In genomic region chr11:125345706-125346561, GRCh38 we compare ENCODE assay signal across 8 cellular contexts.
DNase-seq lines count a peak whose midpoint lies in the region; ATAC-seq, FAIRE-seq and TF ChIP-seq lines count a peak whose summit lies in the region.

No MANE protein-coding gene starts in this region.

- no peaks in the 10 kb centered on the region for H3K9me3 Mint-ChIP-seq in activated naive CD4-positive, alpha-beta T cell treated with anti-CD3 and anti-CD28 coated beads, Interleukin-2, amount 10 ng/mL, durations not matched to agents 7 days and 5 days

- no peak overlapping the region for H3K4me3 Mint-ChIP-seq in activated naive CD4-positive, alpha-beta T cell treated with anti-CD3 and anti-CD28 coated beads, Interleukin-2, amount 10 ng/mL, durations not matched to agents 7 days and 5 days

- peaks cover 43% of the 10 kb centered on the region for H3K27me3 Mint-ChIP-seq in activated naive CD4-positive, alpha-beta T cell treated with anti-CD3 and anti-CD28 coated beads, Interleukin-2, amount 10 ng/mL, durations not matched to agents 7 days and 5 days

- H3K4me3 ChIP-seq in OCI-LY1 (ENCODE audit: low read depth, low read length, poor library complexity, severe bottlenecking) (no peak overlapping the region), parathyroid adenoma (ENCODE audit: low read depth, low read length) (no peak overlapping the region)

- FAIRE-seq in D721Med (lab: Jason Lieb, UNC): peak; percentile 6

- no peak overlapping the region for H3K27ac Mint-ChIP-seq in activated naive CD4-positive, alpha-beta T cell treated with anti-CD3 and anti-CD28 coated beads, Interleukin-2, amount 10 ng/mL, durations not matched to agents 7 days and 5 days

- H3K4me2 ChIP-seq in OCI-LY1 (ENCODE audit: low read length) (no peak overlapping the region), parathyroid adenoma (ENCODE audit: low read length) (no peak overlapping the region)

- H3K36me3 Mint-ChIP-seq in activated naive CD4-positive, alpha-beta T cell treated with anti-CD3 and anti-CD28 coated beads, Interleukin-2, amount 10 ng/mL, durations not matched to agents 7 days and 5 days: no peaks in the 10 kb centered on the region

- DNase-seq in D721Med (ENCODE audit: insufficient read length, low spot score) (peak; percentile 66), HEK293T (ENCODE audit: extremely low spot score) (peak; percentile 76), glomerular visceral epithelial cell (ENCODE audit: extremely low spot score) (peak; percentile 32)
- peak; percentile 60 for DNase-seq in activated naive CD4-positive, alpha-beta T cell treated with anti-CD3 and anti-CD28 coated beads, Interleukin-2, amount 10 ng/mL, durations not matched to agents 7 days and 5 days

- H3F3A ChIP-seq in OCI-LY1 (ENCODE audit: insufficient read depth, low read length): no peaks in the 10 kb centered on the region

- POLR2A ChIA-PET in HEK293T (lab: Yijun Ruan, JAX): interaction anchor here (0.8 kb wide), 1 partner anchor 392 kb away, joined by 3 read pairs; the partner anchor contains the start of gene CCDC15

- H3K4me1 Mint-ChIP-seq in activated naive CD4-positive, alpha-beta T cell treated with anti-CD3 and anti-CD28 coated beads, Interleukin-2, amount 10 ng/mL, durations not matched to agents 7 days and 5 days: no peaks in the 10 kb centered on the region

- ATAC-seq in GM18517 (IDR thresholded peaks at IDR 0.05; ENCODE audit: unreplicated experiment): no peak
- no peak for ATAC-seq in GM19328 (IDR thresholded peaks at IDR 0.05; ENCODE audit: unreplicated experiment)

- CTCF ChIA-PET in HEK293T (lab: Yijun Ruan, JAX): interaction anchor here (0.6 to 2.8 kb wide), 19 partner anchors 9 to 532 kb away, joined by 3 to 18 read pairs (median 4); no protein-coding TSS in a partner anchor
- CTCF ChIA-PET in activated naive CD4-positive, alpha-beta T cell treated with anti-CD3 and anti-CD28 coated beads, Interleukin-2, amount 10 ng/mL, durations not matched to agents 7 days and 5 days (lab: Charles Lee): interaction anchor here (0.7 to 2.0 kb wide), 15 partner anchors 10 to 387 kb away, joined by 3 to 13 read pairs (median 4); partner anchors contain the start of gene PKNOX2

- H2AFZ ChIP-seq in OCI-LY1 (ENCODE audit: low read length): no peak overlapping the region
- no peak overlapping the region for H2AFZ ChIP-seq in parathyroid adenoma

- H3K79me2 ChIP-seq in OCI-LY1 (ENCODE audit: insufficient read depth, low read length) (no peaks in the 10 kb centered on the region), parathyroid adenoma (no peaks in the 10 kb centered on the region)

- no peaks in the 10 kb centered on the region for H3K9me2 ChIP-seq in OCI-LY1 (ENCODE audit: low read depth, low read length)

- H3K9me3 ChIP-seq in OCI-LY1 (ENCODE audit: low read length) (no peaks in the 10 kb centered on the region), parathyroid adenoma (ENCODE audit: control insufficient read depth, low read length) (no peaks in the 10 kb centered on the region)

- no peaks in the 10 kb centered on the region for H4K20me1 ChIP-seq in OCI-LY1 (ENCODE audit: insufficient read depth, low read length)

- H3K9ac ChIP-seq in OCI-LY1 (ENCODE audit: low read length) (no peak overlapping the region), parathyroid adenoma (no peak overlapping the region)

- TF ChIP-seq CTCF in D721Med (IDR thresholded peaks at IDR 0.05; ENCODE audit: insufficient read depth, missing control alignments): peak; percentile 94
- peak; percentile 71 for TF ChIP-seq CTCF in OCI-LY1 (IDR thresholded peaks at IDR 0.05; ENCODE audit: low read length)
- peak; percentile 75 for TF ChIP-seq CTCF in parathyroid adenoma (IDR thresholded peaks at IDR 0.05)

- H3K36me3 ChIP-seq in OCI-LY1 (ENCODE audit: insufficient read depth, low read length) (no peaks in the 10 kb centered on the region), parathyroid adenoma (ENCODE audit: control insufficient read depth, insufficient read depth, low read length) (no peaks in the 10 kb centered on the region)

- H3K27me3 ChIP-seq in OCI-LY1 (ENCODE audit: insufficient read depth, low read length): no peaks in the 10 kb centered on the region
- H3K27me3 ChIP-seq in parathyroid adenoma (ENCODE audit: control insufficient read depth, insufficient read depth, low read length): no peaks in the 10 kb centered on the region

- H3K4me1 ChIP-seq in OCI-LY1 (ENCODE audit: insufficient read depth, low read length, severe bottlenecking): no peaks in the 10 kb centered on the region
- no peaks in the 10 kb centered on the region for H3K4me1 ChIP-seq in parathyroid adenoma

- H3K27ac ChIP-seq in OCI-LY1 (ENCODE audit: low read depth, low read length, poor library complexity, severe bottlenecking) (no peak overlapping the region), parathyroid adenoma (no peak overlapping the region)

TF ChIP-seq in HEK293T, 16 proteins besides CTCF, POLR2A, EP300 and RAD21:
- no peak for TF ChIP-seq SUZ12 (IDR thresholded peaks at IDR 0.05)
- TF ChIP-seq HDGF (IDR thresholded peaks at IDR 0.05; ENCODE audit: borderline replicate concordance): no peak
- no peak for TF ChIP-seq NFRKB (IDR thresholded peaks at IDR 0.05)
- TF ChIP-seq L3MBTL2 (conservative IDR thresholded peaks at IDR 0.05): no peak
- TF ChIP-seq FOXM1 (IDR thresholded peaks at IDR 0.05; ENCODE audit: borderline replicate concordance): no peak
- no peak for TF ChIP-seq FOXA1 (IDR thresholded peaks at IDR 0.05)
- TF ChIP-seq CTBP1 (IDR thresholded peaks at IDR 0.05; ENCODE audit: borderline replicate concordance): no peak
- no peak for TF ChIP-seq TARDBP (IDR thresholded peaks at IDR 0.05)
- no peak for TF ChIP-seq LEF1 (IDR thresholded peaks at IDR 0.05; ENCODE audit: borderline replicate concordance)
- no peak for TF ChIP-seq ELF4 (IDR thresholded peaks at IDR 0.05)
- no peak for TF ChIP-seq ARNT (IDR thresholded peaks at IDR 0.05)
- TF ChIP-seq FOXK2 (IDR thresholded peaks at IDR 0.05): no peak
- no peak for TF ChIP-seq PKNOX1 (IDR thresholded peaks at IDR 0.05)
- no peak for TF ChIP-seq BHLHE40 (IDR thresholded peaks at IDR 0.05; ENCODE audit: borderline replicate concordance)
- no peak for TF ChIP-seq ZNF384 (IDR thresholded peaks at IDR 0.05)
- no peak for TF ChIP-seq SP1 (IDR thresholded peaks at IDR 0.05)
